Comparison of ENCODE assay signal across 13 cellular contexts in the genomic region with DNA sequence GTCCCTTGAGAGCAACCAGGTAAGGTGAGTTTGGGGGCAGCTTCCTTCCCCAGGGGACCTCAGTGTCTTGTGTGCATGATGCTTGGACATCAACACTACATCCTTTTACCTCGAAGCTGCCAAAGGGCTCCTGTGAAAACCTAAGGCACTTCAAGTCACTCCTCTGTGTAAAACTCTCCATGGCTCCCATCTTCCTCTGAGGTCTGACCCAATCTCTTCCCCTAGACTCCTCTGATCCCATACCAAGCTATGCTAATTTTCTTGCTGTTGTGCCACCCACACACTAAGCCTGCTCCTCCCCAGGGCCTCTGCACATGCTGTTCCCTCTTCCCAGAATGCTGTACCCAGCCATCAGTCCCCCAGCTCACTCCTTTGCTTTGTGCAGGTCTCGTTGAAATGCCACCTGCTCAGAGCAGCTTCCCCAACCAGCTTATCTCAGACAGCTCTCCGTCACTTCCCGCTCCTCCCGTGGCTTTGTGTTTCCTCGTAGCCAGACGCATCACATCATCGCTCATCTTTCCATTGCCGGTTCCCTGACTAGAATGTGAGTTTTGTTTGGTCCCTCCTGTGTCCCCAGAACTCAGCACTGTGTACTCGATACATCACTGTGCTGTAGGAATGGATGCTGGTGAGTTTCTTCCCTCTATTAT.
DNase-seq lines count a peak whose midpoint lies in the region; ATAC-seq, FAIRE-seq and TF ChIP-seq lines count a peak whose summit lies in the region.
"Had no signal": no experiment of that assay in that cellular context is flagged by ENCODE, and none has a peak within 500 bp of the region (broad histone marks: within the 10 kb centered on the region; RNA-seq: fewer than 3 reads in every experiment).

No MANE protein-coding gene starts in this region.

- no peaks in the 10 kb centered on the region for H3K27me3 Mint-ChIP-seq in natural killer cell (ENCODE audit: low read depth in 2 of 2)

- H3K4me1 Mint-ChIP-seq in natural killer cell = peaks cover 54 to 55% of the 10 kb centered on the region in 2 donors

- H3K9me3 Mint-ChIP-seq in natural killer cell = no peaks in the 10 kb centered on the region
- H3K9me3 Mint-ChIP-seq: CD8-positive, alpha-beta memory T cell had no signal

- WGBS in H1 (ENCODE audit: extremely low coverage in 1 of 2, insufficient coverage in 1 of 2, insufficient read length in 1 of 2, insufficient replicate concordance in 2 of 2, low coverage in 1 of 2, low lambda C conversion rate in 2 of 2, missing lambda C conversion rate in 1 of 2), 2 experiments = 90% methylated on average over 10 of the region's 10 CpGs; no CpG with 5 or more reads in 1 of the 2 experiments

- no peak overlapping the region for H3K56ac ChIP-seq in H1 (replicated peaks; ENCODE audit: insufficient read length, low read depth, low read length)

- no peak for TF ChIP-seq POLR2A in H1 (IDR thresholded peaks at IDR 0.05; ENCODE audit: control extremely low read depth in 1 of 2, low read depth in 2 of 2, low read length in 2 of 2)

- no peak overlapping the region for H4K5ac ChIP-seq in H1 (ENCODE audit: insufficient read length, low read depth, low read length)

- H3K23me2 ChIP-seq in H1 (ENCODE audit: low read depth, low read length) = no peaks in the 10 kb centered on the region

- no peak overlapping the region for H4K8ac ChIP-seq in H1 (ENCODE audit: extremely low read depth, insufficient read depth, low read length)

- no peak overlapping the region for H3K4me3 ChIP-seq in H1 (ENCODE audit: extremely low read depth in 1 of 4, insufficient read depth in 2 of 4, low read depth in 3 of 4, low read length in 4 of 4)
- H3K4me3 ChIP-seq in effector memory CD4-positive, alpha-beta T cell (ENCODE audit: insufficient read depth, low read depth, low read length, poor library complexity, severe bottlenecking) = no peak overlapping the region

- H3K79me2 ChIP-seq in H1 (ENCODE audit: control insufficient read depth in 1 of 2, insufficient read depth in 2 of 2, low read length in 2 of 2) = no peaks in the 10 kb centered on the region

- H3K9me3 ChIP-seq in H1 (ENCODE audit: insufficient read depth in 2 of 2, low read depth in 1 of 2, low read length in 1 of 2) = no peaks in the 10 kb centered on the region
- H3K9me3 ChIP-seq in effector memory CD4-positive, alpha-beta T cell (ENCODE audit: control insufficient read depth, low read length) = no peaks in the 10 kb centered on the region

- no peak overlapping the region for H2BK5ac ChIP-seq in H1 (ENCODE audit: low read depth, low read length)

- no peak overlapping the region for H3K9ac ChIP-seq in H1 (replicated peaks in 1 of 4; ENCODE audit: extremely low read depth in 1 of 4, low read depth in 3 of 4, low read length in 3 of 4)

- H4K91ac ChIP-seq in H1 (replicated peaks; ENCODE audit: insufficient read length, low read length) = no peak overlapping the region

- peak; percentile 16 for DNase-seq in EL
- peak; percentile 2 for DNase-seq in SHP77 treated with DMSO at 0.1 percent for 48 hours (lab: John Stamatoyannopoulos, UW)
- no peak for DNase-seq in H1 (ENCODE audit: low read depth in 1 of 2, low spot score in 2 of 2)
- no peak for DNase-seq in natural killer cell
- no peak for DNase-seq in NCI-H1092 treated with DMSO at 0.1 percent for 48 hours (lab: John Stamatoyannopoulos, UW)
- no peak for DNase-seq in effector memory CD4-positive, alpha-beta T cell
- no peak for DNase-seq in activated CD4-positive, alpha-beta T cell treated with anti-CD3 and anti-CD28 coated beads for 48 hours
- DNase-seq: activated CD8-positive, alpha-beta memory T cell treated with anti-CD3 and anti-CD28 coated beads, Interleukin-2, amount 50 U/mL, for 4 hours; CD8-positive, alpha-beta memory T cell; mesendoderm; NCI-H774; T-helper 17 cell had no signal

- no peak for FAIRE-seq in H1 (lab: Jason Lieb, UNC)

- CTCF ChIA-PET in H1 (lab: Charles Lee; ENCODE audit: partially characterized antibody) = interaction anchor here (0.5 to 1.7 kb wide), 12 partner anchors 8 to 399 kb away, joined by 3 to 5 read pairs (median 4); a partner anchor contains a TSS

- no peaks in the 10 kb centered on the region for H4K20me1 ChIP-seq in H1 (replicated peaks in 1 of 2; ENCODE audit: control insufficient read depth in 1 of 2, insufficient read depth in 2 of 2, low read length in 2 of 2)

- no peaks in the 10 kb centered on the region for H3K36me3 ChIP-seq in H1 (ENCODE audit: control insufficient read depth in 2 of 4, insufficient read depth in 4 of 4, low read length in 3 of 4)
- H3K36me3 ChIP-seq in effector memory CD4-positive, alpha-beta T cell (ENCODE audit: control insufficient read depth, insufficient read depth, low read length) = no peaks in the 10 kb centered on the region

- H3K36me3 Mint-ChIP-seq in natural killer cell = no peaks in the 10 kb centered on the region

- no peak overlapping the region for H3K4me2 ChIP-seq in H1 (ENCODE audit: insufficient read depth in 1 of 2, low read depth in 2 of 2, low read length in 2 of 2)

- ATAC-seq in natural killer cell (no peak), GM19467 (IDR thresholded peaks at IDR 0.05; ENCODE audit: unreplicated experiment) (no peak)
- ATAC-seq: T-helper 17 cell had no signal

- no peak overlapping the region for H3K14ac ChIP-seq in H1 (ENCODE audit: insufficient read length)

- H2BK20ac ChIP-seq in H1 (ENCODE audit: low read length) = no peak overlapping the region

- no peak overlapping the region for H2BK15ac ChIP-seq in H1 (ENCODE audit: low read length)

- no peak overlapping the region for H3K4ac ChIP-seq in H1 (replicated peaks; ENCODE audit: insufficient read length, low read depth, low read length)

- peaks cover 0 to 5% (median under 1%) of the 10 kb centered on the region in 4 experiments; a peak in 2 of 7 replicates for H3K4me1 ChIP-seq in H1 (replicated peaks in 1 of 4; ENCODE audit: control insufficient read depth in 3 of 4, insufficient read depth in 4 of 4, low read length in 3 of 4)
- no peaks in the 10 kb centered on the region for H3K4me1 ChIP-seq in effector memory CD4-positive, alpha-beta T cell (ENCODE audit: control insufficient read depth, insufficient read depth, low read length, poor library complexity, severe bottlenecking)

- H2AK5ac ChIP-seq in H1 (ENCODE audit: low read depth, low read length) = no peak overlapping the region

- no peaks in the 10 kb centered on the region for H3K27me3 ChIP-seq in H1 (replicated peaks in 1 of 4; ENCODE audit: control insufficient read depth in 3 of 4, extremely low read depth in 1 of 4, insufficient read depth in 3 of 4, low read length in 3 of 4)
- H3K27me3 ChIP-seq in effector memory CD4-positive, alpha-beta T cell (replicated peaks; ENCODE audit: control insufficient read depth, insufficient read depth, low read length, poor library complexity, severe bottlenecking) = no peaks in the 10 kb centered on the region

- intact Hi-C loops in natural killer cell (cut with micrococcal nuclease) = loop anchor here (10.0 kb wide), 3 partner anchors 88 to 318 kb away; a partner anchor contains a TSS

- H3K23ac ChIP-seq in H1 (ENCODE audit: insufficient read length) = no peak overlapping the region

- no peak overlapping the region for H3K18ac ChIP-seq in H1 (ENCODE audit: extremely low read depth, low read length)

- no peak for TF ChIP-seq EP300 in H1 (IDR thresholded peaks at IDR 0.05; ENCODE audit: borderline replicate concordance in 1 of 2, low read depth in 2 of 2, low read length in 2 of 2)

- H3K27ac Mint-ChIP-seq in natural killer cell = peak overlapping the region; percentile 54 to 68
- H3K27ac Mint-ChIP-seq: CD8-positive, alpha-beta memory T cell; T-helper 17 cell had no signal

- POLR2A ChIA-PET in H1 (lab: Charles Lee; ENCODE audit: partially characterized antibody) = interaction anchor here (0.8 to 1.5 kb wide), 2 partner anchors 10 to 113 kb away, joined by 3 to 4 read pairs; no protein-coding TSS in a partner anchor

- H3K27ac ChIP-seq in H1 (ENCODE audit: low read depth, low read length) = no peak overlapping the region
- no peak overlapping the region for H3K27ac ChIP-seq in effector memory CD4-positive, alpha-beta T cell (ENCODE audit: insufficient read depth, low read length, poor library complexity, severe bottlenecking)

- no peak overlapping the region for H2BK120ac ChIP-seq in H1 (replicated peaks; ENCODE audit: low read depth, low read length)

- H2BK12ac ChIP-seq in H1 (ENCODE audit: low read depth, low read length) = no peak overlapping the region; the same call in 1 of the 2 replicates

- TF ChIP-seq RAD21 in H1 (IDR thresholded peaks at IDR 0.05 in 1 of 2, conservative IDR thresholded peaks at IDR 0.05 in 1 of 2; ENCODE audit: low read depth in 2 of 2, low read length in 2 of 2) = no peak

- peak overlapping the region; percentile 73 for H3K4me3 Mint-ChIP-seq in natural killer cell
- H3K4me3 Mint-ChIP-seq: CD8-positive, alpha-beta memory T cell; T-helper 17 cell had no signal

- H2AFZ ChIP-seq in H1 (ENCODE audit: low read length) = 0 out of 2 replicates have a peak overlapping the region, but pooled peaks have one; percentile 49

- TF ChIP-seq CTCF in H1 (IDR thresholded peaks at IDR 0.05; ENCODE audit: control extremely low read depth in 1 of 3, insufficient read depth in 1 of 3, low read depth in 1 of 3, low read length in 3 of 3) (no peak), natural killer cell (IDR thresholded peaks at IDR 0.05) (no peak)

- no peaks in the 10 kb centered on the region for H3K79me1 ChIP-seq in H1 (ENCODE audit: low read depth, low read length)

TF ChIP-seq in H1, 55 proteins besides CTCF, POLR2A, EP300 and RAD21:
- TF ChIP-seq SUZ12 (IDR thresholded peaks at IDR 0.05; ENCODE audit: low read length) (no peak), KDM5A (IDR thresholded peaks at IDR 0.05; ENCODE audit: low read length) (no peak), YY1 (IDR thresholded peaks at IDR 0.05; ENCODE audit: low read depth, low read length) (no peak), CTBP2 (IDR thresholded peaks at IDR 0.05; ENCODE audit: borderline replicate concordance, insufficient read depth, insufficient read length, low read length) (no peak), SRF (IDR thresholded peaks at IDR 0.05; ENCODE audit: low read depth, low read length) (no peak), NANOG (IDR thresholded peaks at IDR 0.05; ENCODE audit: insufficient read depth, low read depth, low read length, poor library complexity, severe bottlenecking) (no peak), JUND (IDR thresholded peaks at IDR 0.05; ENCODE audit: low read length) (no peak), TAF7 (optimal IDR thresholded peaks at IDR 0.05; ENCODE audit: borderline replicate concordance, low read depth, low read length) (no peak), CHD1 (IDR thresholded peaks at IDR 0.05; ENCODE audit: low read depth, low read length) (no peak), SIRT6 (IDR thresholded peaks at IDR 0.05; ENCODE audit: low read length) (no peak), POU5F1 (IDR thresholded peaks at IDR 0.05; ENCODE audit: low read depth, low read length) (no peak), HDAC6 (IDR thresholded peaks at IDR 0.05; ENCODE audit: low read depth, low read length) (no peak), EZH2 (IDR thresholded peaks at IDR 0.05; ENCODE audit: low read depth, low read length, severe bottlenecking) (no peak)

Comparison
In these comparisons a context has a peak if more than half of its experiments do, and no peak if none do; other contexts are left out.
1. DNase-seq: peak in EL (single experiment) and SHP77 treated with DMSO at 0.1 percent for 48 hours (single experiment); none in H1 (0 of 2), natural killer cell (single experiment), NCI-H1092 treated with DMSO at 0.1 percent for 48 hours (single experiment), effector memory CD4-positive, alpha-beta T cell (0 of 3) and activated CD4-positive, alpha-beta T cell treated with anti-CD3 and anti-CD28 coated beads for 48 hours (single experiment).